In genomic region chrX:10156199-10157031, GRCh38 we compare ENCODE assay signal across 1 cellular context.
A peak's percentile ranks its signal among the peaks of the same experiment; 100 is the strongest.
TF ChIP-seq lines count a peak whose summit lies in the region.

Gene CLCN4, plus strand, starts transcription at chrX:10156975. Its CDS starts 28,058 bp downstream, at chrX:10185033.

TF ChIP-seq in K562, 482 proteins besides CTCF, POLR2A, EP300 and RAD21 (continued from another document):
- no peak for TF ChIP-seq ZBTB40 (IDR thresholded peaks at IDR 0.05)
- no peak for TF ChIP-seq ZBTB40 (CRISPR knock-in tag; IDR thresholded peaks at IDR 0.05)
- no peak for TF ChIP-seq ZNF263 (CRISPR knock-in tag; IDR thresholded peaks at IDR 0.05; ENCODE audit: borderline replicate concordance)
- no peak for TF ChIP-seq RBM15 (IDR thresholded peaks at IDR 0.05; ENCODE audit: insufficient read depth, low read length)
- TF ChIP-seq USF2 (CRISPR knock-in tag; IDR thresholded peaks at IDR 0.05), result peak; percentile 36
